17 cellular contexts compared by ENCODE assay signal in genomic region chr14:40413146-40413545, GRCh38.
DNase-seq lines count a peak whose midpoint lies in the region; ATAC-seq and TF ChIP-seq lines count a peak whose summit lies in the region.
"Had no signal": no experiment of that assay in that cellular context is flagged by ENCODE, and none has a peak within 500 bp of the region (broad histone marks: within the 10 kb centered on the region; RNA-seq: fewer than 3 reads in every experiment).

No MANE protein-coding gene starts in this region.

- no peak for TF ChIP-seq EP300 in sigmoid colon (IDR thresholded peaks at IDR 0.05)

- no peak for TF ChIP-seq CTCF in sigmoid colon (IDR thresholded peaks at IDR 0.05)

- TF ChIP-seq POLR2A in sigmoid colon (IDR thresholded peaks at IDR 0.05), result no peak

- intact Hi-C loops in sigmoid colon (cut with DNase I), result no loop called here

- DNase-seq in A172 (ENCODE audit: low spot score), result peak; percentile 5
- DNase-seq in NCI-H226, result peak; percentile 91
- DNase-seq in astrocyte of the hippocampus (ENCODE audit: low read depth, low spot score), result peak; percentile 15
- DNase-seq in kidney tubule cell (ENCODE audit: low spot score), result peak; percentile 82
- DNase-seq in dermis blood vessel endothelial cell, result no peak
- no peak for DNase-seq in NOMO-1 (lab: John Stamatoyannopoulos, UW; ENCODE audit: unreplicated experiment in 2 of 2)
- no peak for DNase-seq in sigmoid colon
- DNase-seq: Calu3; CD8-positive, alpha-beta T cell; DMS79 treated with DMSO at 0.1 percent for 48 hours; GF-D8; GM23248; IMR-90 had no signal

- peaks cover 0 to 3% (median 0%) of the 10 kb centered on the region in 4 donors for H3K9me3 ChIP-seq in sigmoid colon

- H3K36me3 ChIP-seq in sigmoid colon, result no peaks in the 10 kb centered on the region
- H3K36me3 ChIP-seq: BLaER1 treated with 17β-estradiol and CSF1 and Interleukin-3, amounts not matched to agents 10 nM and 100 nM; HAP-1 had no signal

- H3K27me3 ChIP-seq in sigmoid colon, result no peaks in the 10 kb centered on the region
- H3K27me3 ChIP-seq: BLaER1 treated with 17β-estradiol and CSF1 and Interleukin-3, amounts not matched to agents 10 nM and 100 nM had no signal

- no peaks in the 10 kb centered on the region for H3K4me1 ChIP-seq in sigmoid colon
- H3K4me1 ChIP-seq: BLaER1 treated with 17β-estradiol and CSF1 and Interleukin-3, amounts not matched to agents 10 nM and 100 nM; HAP-1 had no signal

- 48 to 73% methylated on average over 4 of the region's 4 CpGs for WGBS in sigmoid colon, 2 donors

- H3K27ac ChIP-seq in sigmoid colon, result no peak overlapping the region
- H3K27ac ChIP-seq: 22Rv1; BLaER1 treated with 17β-estradiol and CSF1 and Interleukin-3, amounts not matched to agents 10 nM and 100 nM; GM23248 had no signal

- no peak for ATAC-seq in GM21528 (IDR thresholded peaks at IDR 0.05; ENCODE audit: low FRiP score, unreplicated experiment)
- ATAC-seq: CD8-positive, alpha-beta T cell had no signal

- no peak overlapping the region for H3K4me3 ChIP-seq in sigmoid colon
- H3K4me3 ChIP-seq: BLaER1 treated with 17β-estradiol and CSF1 and Interleukin-3, amounts not matched to agents 10 nM and 100 nM; GM23248; HAP-1 had no signal

Comparison
In these comparisons a context has a peak if more than half of its experiments do, and no peak if none do; other contexts are left out.
1. DNase-seq: peak in A172 (single experiment), NCI-H226 (single experiment), astrocyte of the hippocampus (single experiment) and kidney tubule cell (single experiment); none in dermis blood vessel endothelial cell (single experiment), NOMO-1 (0 of 2) and sigmoid colon (single experiment).